In the genomic region with DNA sequence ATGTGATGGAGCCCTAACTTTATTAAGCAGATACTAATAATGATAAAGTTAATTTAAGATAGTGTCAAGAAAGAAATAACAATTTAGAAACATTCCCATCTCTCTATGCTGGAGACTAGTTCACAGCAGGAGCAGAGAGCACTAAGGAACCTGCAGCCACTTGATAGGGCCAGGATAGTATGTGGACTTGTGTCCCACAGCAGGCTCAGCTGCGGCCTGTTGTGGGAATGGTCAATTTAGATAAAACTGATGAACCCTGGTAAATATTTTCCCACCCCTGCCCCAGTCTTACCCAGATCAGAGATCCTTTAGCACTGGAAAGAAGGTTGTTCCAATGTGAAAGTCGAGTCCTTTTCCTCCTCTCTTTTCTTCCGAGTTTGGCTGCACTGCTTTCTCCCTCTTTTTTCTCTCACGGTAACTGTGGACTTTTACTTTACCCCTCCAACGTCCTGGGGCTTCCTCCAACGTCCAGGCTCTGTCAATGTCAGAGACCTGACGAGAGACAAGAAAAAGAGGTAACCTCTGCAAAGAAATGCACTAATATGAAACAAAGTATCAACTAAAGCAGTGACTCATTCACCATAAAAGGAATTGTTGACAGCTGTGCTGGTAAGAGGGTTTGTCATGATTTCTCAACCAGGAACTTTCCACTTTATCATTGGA, we compare ENCODE assay signal across 8 cellular contexts. TPM values are rescaled to one million over a fixed set of nuclear protein-coding genes. Genes with fewer than 3 reads are reported as not detected.
DNase-seq lines count a peak whose midpoint lies in the region; ATAC-seq and TF ChIP-seq lines count a peak whose summit lies in the region.

A gene with protein sequence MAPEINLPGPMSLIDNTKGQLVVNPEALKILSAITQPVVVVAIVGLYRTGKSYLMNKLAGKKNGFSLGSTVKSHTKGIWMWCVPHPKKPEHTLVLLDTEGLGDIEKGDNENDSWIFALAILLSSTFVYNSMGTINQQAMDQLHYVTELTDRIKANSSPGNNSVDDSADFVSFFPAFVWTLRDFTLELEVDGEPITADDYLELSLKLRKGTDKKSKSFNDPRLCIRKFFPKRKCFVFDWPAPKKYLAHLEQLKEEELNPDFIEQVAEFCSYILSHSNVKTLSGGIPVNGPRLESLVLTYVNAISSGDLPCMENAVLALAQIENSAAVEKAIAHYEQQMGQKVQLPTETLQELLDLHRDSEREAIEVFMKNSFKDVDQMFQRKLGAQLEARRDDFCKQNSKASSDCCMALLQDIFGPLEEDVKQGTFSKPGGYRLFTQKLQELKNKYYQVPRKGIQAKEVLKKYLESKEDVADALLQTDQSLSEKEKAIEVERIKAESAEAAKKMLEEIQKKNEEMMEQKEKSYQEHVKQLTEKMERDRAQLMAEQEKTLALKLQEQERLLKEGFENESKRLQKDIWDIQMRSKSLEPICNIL (minus strand): TSS at position 544 of the 663 bp plus-strand sequence. CDS start 4,148 bp downstream, outside the sequence.

- DNase-seq in HCT116 (ENCODE audit: low read depth, low spot score) (no peak), MG63 (no peak), cardiac muscle cell (ENCODE audit: low read depth in 1 of 2, low spot score in 1 of 2) (peak in 1 of 2 donors; percentile 72), renal cortical epithelial cell (ENCODE audit: low read depth) (peak; percentile 97), G401 (ENCODE audit: low spot score) (no peak), NCI-H1048 (lab: John Stamatoyannopoulos, UW) (no peak)
- peak; percentile 32 for DNase-seq in activated naive CD4-positive, alpha-beta T cell treated with anti-CD3 and anti-CD28 coated beads, Interleukin-2, amount 50 U/mL, for 16 hours

- H3K27me3 ChIP-seq in HCT116 (ENCODE audit: insufficient read depth, low read length) (no peaks in the 10 kb centered on the region), MG63 (no peaks in the 10 kb centered on the region), cardiac muscle cell (no peaks in the 10 kb centered on the region)

- RAD21 ChIA-PET in HCT116 (lab: Charles Lee; ENCODE audit: low non-redundant PET in 1 of 2, low total read pairs in 2 of 2, uncharacterized antibody in 2 of 2, unreplicated experiment in 2 of 2) = no interaction called here

- H3K4me3 ChIP-seq in HCT116 (replicated peaks in 1 of 2; ENCODE audit: low read depth in 1 of 2, low read length in 2 of 2) = no peak within 1 kb of the TSS
- 0 out of 2 replicates have a peak within 1 kb of the TSS, but pooled peaks have one; percentile 8 for H3K4me3 ChIP-seq in MG63
- H3K4me3 ChIP-seq in cardiac muscle cell = no peak within 1 kb of the TSS

- CTCF ChIA-PET in HCT116 (lab: Charles Lee) = no interaction called here

- H3K4me2 ChIP-seq in HCT116 (ENCODE audit: low read length) = peak within 1 kb of the TSS; percentile 22

- no peak for TF ChIP-seq RAD21 in HCT116 (IDR thresholded peaks at IDR 0.05; ENCODE audit: low read depth)

- no peak within 1 kb of the TSS for H3K9ac ChIP-seq in HCT116 (ENCODE audit: low read length)

- peak within 1 kb of the TSS; percentile 46 for H2AFZ ChIP-seq in HCT116 (ENCODE audit: low read depth, low read length, poor library complexity, severe bottlenecking)

- peaks cover 0 to 8% of the 10 kb centered on the region in 2 experiments; a peak in 1 of 4 replicates for H3K4me1 ChIP-seq in HCT116 (ENCODE audit: control insufficient read depth in 1 of 2, insufficient read depth in 2 of 2, low read length in 2 of 2)
- no peaks in the 10 kb centered on the region for H3K4me1 ChIP-seq in cardiac muscle cell (ENCODE audit: low read depth)

- intact Hi-C loops in HCT116 (cut with micrococcal nuclease) = no loop called here

- H3K9me2 ChIP-seq in HCT116 (ENCODE audit: insufficient read depth) = no peaks in the 10 kb centered on the region

- TF ChIP-seq CTCF in HCT116 (IDR thresholded peaks at IDR 0.05 in 2 of 3, conservative IDR thresholded peaks at IDR 0.05 in 1 of 3; ENCODE audit: borderline replicate concordance in 1 of 3, insufficient read depth in 1 of 3, low read depth in 2 of 3, low read length in 2 of 3) (no peak), cardiac muscle cell (IDR thresholded peaks at IDR 0.05; ENCODE audit: low read depth, low read length) (no peak)

- POLR2A ChIA-PET in HCT116 (lab: Charles Lee) = no interaction called here

- H3K9me3 ChIP-seq in HCT116 (ENCODE audit: control insufficient read depth in 1 of 2, insufficient read depth in 1 of 2, low read depth in 1 of 2, low read length in 2 of 2) = no peaks in the 10 kb centered on the region
- no peaks in the 10 kb centered on the region for H3K9me3 ChIP-seq in MG63
- H3K9me3 ChIP-seq in cardiac muscle cell (ENCODE audit: low read depth) = no peaks in the 10 kb centered on the region

- TF ChIP-seq POLR2A in HCT116 (IDR thresholded peaks at IDR 0.05; ENCODE audit: borderline replicate concordance, extremely low read depth, insufficient read depth, insufficient read length) = no peak

- BruUV-seq in HCT116 (replicated peaks; lab: Mats Ljungman, UMichigan) = no TSS peak

- in situ Hi-C loops in G401 (cut with HindIII; ENCODE audit: low sequenced_read_pairs) = no loop called here

- H4K20me1 ChIP-seq in HCT116 (ENCODE audit: insufficient read depth) = no peaks in the 10 kb centered on the region

- ATAC-seq in GM18499 (IDR thresholded peaks at IDR 0.05; ENCODE audit: insufficient read depth, unreplicated experiment) (peak; percentile 90), HCT116 (no peak)

- no peaks in the 10 kb centered on the region for H3K79me2 ChIP-seq in HCT116 (ENCODE audit: insufficient read depth, low read length)

- H3K27ac ChIP-seq in HCT116 (ENCODE audit: low read depth, low read length) (no peak within 1 kb of the TSS), cardiac muscle cell (peak within 1 kb of the TSS; percentile 20)

- H3K36me3 ChIP-seq in HCT116 (ENCODE audit: control insufficient read depth in 1 of 2, insufficient read depth in 2 of 2, low read length in 2 of 2) (no peaks in the 10 kb centered on the region), MG63 (no peaks in the 10 kb centered on the region), cardiac muscle cell (no peaks in the 10 kb centered on the region)

TF ChIP-seq in HCT116, 20 proteins besides CTCF, POLR2A, EP300 and RAD21 (continues in another document):
- TF ChIP-seq, protein P1, sequence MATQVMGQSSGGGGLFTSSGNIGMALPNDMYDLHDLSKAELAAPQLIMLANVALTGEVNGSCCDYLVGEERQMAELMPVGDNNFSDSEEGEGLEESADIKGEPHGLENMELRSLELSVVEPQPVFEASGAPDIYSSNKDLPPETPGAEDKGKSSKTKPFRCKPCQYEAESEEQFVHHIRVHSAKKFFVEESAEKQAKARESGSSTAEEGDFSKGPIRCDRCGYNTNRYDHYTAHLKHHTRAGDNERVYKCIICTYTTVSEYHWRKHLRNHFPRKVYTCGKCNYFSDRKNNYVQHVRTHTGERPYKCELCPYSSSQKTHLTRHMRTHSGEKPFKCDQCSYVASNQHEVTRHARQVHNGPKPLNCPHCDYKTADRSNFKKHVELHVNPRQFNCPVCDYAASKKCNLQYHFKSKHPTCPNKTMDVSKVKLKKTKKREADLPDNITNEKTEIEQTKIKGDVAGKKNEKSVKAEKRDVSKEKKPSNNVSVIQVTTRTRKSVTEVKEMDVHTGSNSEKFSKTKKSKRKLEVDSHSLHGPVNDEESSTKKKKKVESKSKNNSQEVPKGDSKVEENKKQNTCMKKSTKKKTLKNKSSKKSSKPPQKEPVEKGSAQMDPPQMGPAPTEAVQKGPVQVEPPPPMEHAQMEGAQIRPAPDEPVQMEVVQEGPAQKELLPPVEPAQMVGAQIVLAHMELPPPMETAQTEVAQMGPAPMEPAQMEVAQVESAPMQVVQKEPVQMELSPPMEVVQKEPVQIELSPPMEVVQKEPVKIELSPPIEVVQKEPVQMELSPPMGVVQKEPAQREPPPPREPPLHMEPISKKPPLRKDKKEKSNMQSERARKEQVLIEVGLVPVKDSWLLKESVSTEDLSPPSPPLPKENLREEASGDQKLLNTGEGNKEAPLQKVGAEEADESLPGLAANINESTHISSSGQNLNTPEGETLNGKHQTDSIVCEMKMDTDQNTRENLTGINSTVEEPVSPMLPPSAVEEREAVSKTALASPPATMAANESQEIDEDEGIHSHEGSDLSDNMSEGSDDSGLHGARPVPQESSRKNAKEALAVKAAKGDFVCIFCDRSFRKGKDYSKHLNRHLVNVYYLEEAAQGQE (IDR thresholded peaks at IDR 0.05; ENCODE audit: low read depth) = no peak
- TF ChIP-seq SRF (IDR thresholded peaks at IDR 0.05; ENCODE audit: low read depth) = peak; percentile 96
- no peak for TF ChIP-seq ZNF274 (IDR thresholded peaks at IDR 0.05; ENCODE audit: low read depth, low read length)
- TF ChIP-seq SIN3A (IDR thresholded peaks at IDR 0.05; ENCODE audit: low read depth) = no peak
- peak; percentile 54; the same call in 1 of the 2 replicates for TF ChIP-seq FOSL1 (IDR thresholded peaks at IDR 0.05; ENCODE audit: low read depth)
- peak; percentile 53; the same call in 1 of the 2 replicates for TF ChIP-seq CEBPB (IDR thresholded peaks at IDR 0.05; ENCODE audit: low read depth)
- TF ChIP-seq ZFX (IDR thresholded peaks at IDR 0.05) = no peak
- peak; percentile 38; the same call in 1 of the 2 replicates for TF ChIP-seq JUND (IDR thresholded peaks at IDR 0.05)
- TF ChIP-seq YY1 (IDR thresholded peaks at IDR 0.05; ENCODE audit: extremely low read depth, insufficient replicate concordance, low read depth, low read length) = no peak
- TF ChIP-seq, protein P2, sequence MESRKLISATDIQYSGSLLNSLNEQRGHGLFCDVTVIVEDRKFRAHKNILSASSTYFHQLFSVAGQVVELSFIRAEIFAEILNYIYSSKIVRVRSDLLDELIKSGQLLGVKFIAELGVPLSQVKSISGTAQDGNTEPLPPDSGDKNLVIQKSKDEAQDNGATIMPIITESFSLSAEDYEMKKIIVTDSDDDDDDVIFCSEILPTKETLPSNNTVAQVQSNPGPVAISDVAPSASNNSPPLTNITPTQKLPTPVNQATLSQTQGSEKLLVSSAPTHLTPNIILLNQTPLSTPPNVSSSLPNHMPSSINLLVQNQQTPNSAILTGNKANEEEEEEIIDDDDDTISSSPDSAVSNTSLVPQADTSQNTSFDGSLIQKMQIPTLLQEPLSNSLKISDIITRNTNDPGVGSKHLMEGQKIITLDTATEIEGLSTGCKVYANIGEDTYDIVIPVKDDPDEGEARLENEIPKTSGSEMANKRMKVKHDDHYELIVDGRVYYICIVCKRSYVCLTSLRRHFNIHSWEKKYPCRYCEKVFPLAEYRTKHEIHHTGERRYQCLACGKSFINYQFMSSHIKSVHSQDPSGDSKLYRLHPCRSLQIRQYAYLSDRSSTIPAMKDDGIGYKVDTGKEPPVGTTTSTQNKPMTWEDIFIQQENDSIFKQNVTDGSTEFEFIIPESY (IDR thresholded peaks at IDR 0.05; ENCODE audit: extremely low read depth, insufficient replicate concordance, low read length) = no peak
- TF ChIP-seq EZH2 (IDR thresholded peaks at IDR 0.05) = no peak

RNA-seq across cellular contexts. Expression of the gene that starts here (rescaled TPM):
- total RNA-seq in HCT116 (2021; ENCODE audit: unreplicated experiment) = 0.98 TPM
- polyA plus RNA-seq in HCT116 (2012) = 0.68 and 0.70 TPM in 2 replicates
- 2.2 and 2.3 TPM in 2 replicates for total RNA-seq in MG63 (2014; rRNA removed; shearing (Covaris generic); ENCODE audit: low replicate concordance)
- 1.1 and 2.4 TPM in 2 replicates for total RNA-seq in cardiac muscle cell
- 0.83 and 1.7 TPM in 2 replicates for polyA plus RNA-seq in cardiac muscle cell
- total RNA-seq in renal cortical epithelial cell = 28.8 and 82.1 TPM in 2 replicates
- total RNA-seq in G401 (2014; rRNA removed; shearing (Covaris generic)) = not detected in 2 replicates

Comparison
In these comparisons a context has a peak if more than half of its experiments do, and no peak if none do; other contexts are left out.
1. DNase-seq: peak in activated naive CD4-positive, alpha-beta T cell treated with anti-CD3 and anti-CD28 coated beads, Interleukin-2, amount 50 U/mL, for 16 hours (single experiment) and renal cortical epithelial cell (single experiment); none in HCT116 (single experiment), MG63 (single experiment), G401 (single experiment) and NCI-H1048 (single experiment).